ENCODE assay signal across 10 cellular contexts in genomic region chr10:72298774-72299519, GRCh38. TPM values are rescaled to one million over a fixed set of nuclear protein-coding genes. Genes with fewer than 3 reads are reported as not detected.
DNase-seq lines count a peak whose midpoint lies in the region; TF ChIP-seq lines count a peak whose summit lies in the region.
"Had no signal": no experiment of that assay in that cellular context is flagged by ENCODE, and none has a peak within 500 bp of the region (broad histone marks: within the 10 kb centered on the region; RNA-seq: fewer than 3 reads in every experiment).

No MANE protein-coding gene starts in this region.

- peak overlapping the region; percentile 82 for H3K9ac ChIP-seq in mucosa of stomach (ENCODE audit: low read length)

- peaks cover 0 to 12% of the 10 kb centered on the region in 2 donors for H3K4me1 ChIP-seq in ascending aorta
- peaks cover 13% of the 10 kb centered on the region for H3K4me1 ChIP-seq in mucosa of stomach (ENCODE audit: control insufficient read depth, insufficient read depth, low read length)
- H3K4me1 ChIP-seq in thyroid gland = peaks cover 12 to 19% of the 10 kb centered on the region in 2 donors

- intact Hi-C loops in ascending aorta (cut with DNase I) = loop anchor here (1.0 to 2.0 kb wide), 2 partner anchors 20 to 50 kb away; no protein-coding TSS in a partner anchor
- intact Hi-C loops in thyroid gland (cut with DNase I) = no loop called here

- H3K27ac ChIP-seq in ascending aorta = peak overlapping the region; percentile 89 to 92
- peak overlapping the region; percentile 81 to 95 (median 94) for H3K27ac ChIP-seq in thyroid gland

- no peak overlapping the region for H3K4me3 ChIP-seq in ascending aorta
- no peak overlapping the region for H3K4me3 ChIP-seq in mucosa of stomach (ENCODE audit: low read length)
- H3K4me3 ChIP-seq in thyroid gland (replicated peaks in 1 of 3) = no peak overlapping the region
- H3K4me3 ChIP-seq: colonic mucosa had no signal

- H3K36me3 ChIP-seq in ascending aorta = no peaks in the 10 kb centered on the region
- no peaks in the 10 kb centered on the region for H3K36me3 ChIP-seq in mucosa of stomach (ENCODE audit: control insufficient read depth, insufficient read depth, low read length)
- H3K36me3 ChIP-seq in thyroid gland = no peaks in the 10 kb centered on the region
- H3K36me3 ChIP-seq: colonic mucosa had no signal

- DNase-seq in activated CD8-positive, alpha-beta memory T cell treated with anti-CD3 and anti-CD28 coated beads, Interleukin-2, amount 50 U/mL, for 48 hours = peak; percentile 68
- no peak for DNase-seq in activated CD8-positive, alpha-beta memory T cell treated with anti-CD3 and anti-CD28 coated beads, Interleukin-2, amount 50 U/mL, for 4 hours
- DNase-seq in ascending aorta (ENCODE audit: low spot score in 2 of 2) (no peak), thyroid gland (no peak), NCI-H1092 (lab: John Stamatoyannopoulos, UW) (no peak), DMS153 treated with DMSO at 0.1 percent for 48 hours (lab: John Stamatoyannopoulos, UW; ENCODE audit: unreplicated experiment) (no peak), GM13977 (ENCODE audit: low spot score) (no peak)
- DNase-seq: NCI-H2171 treated with DMSO at 0.1 percent for 48 hours had no signal

- no peak for TF ChIP-seq POLR2A in thyroid gland (IDR thresholded peaks at IDR 0.05)

- in situ Hi-C loops in GM13977 (cut with MboI; ENCODE audit: low pct_unique_long_range_greater_than_20kb, low sequenced_read_pairs, unreplicated experiment) = no loop called here

- WGBS in thyroid gland, 2 donors = 95 to 97% methylated on average over 11 to 13 of the region's 13 CpGs

- H3K9me3 ChIP-seq in ascending aorta = no peaks in the 10 kb centered on the region
- H3K9me3 ChIP-seq in mucosa of stomach (ENCODE audit: control insufficient read depth, low read length) = no peaks in the 10 kb centered on the region
- H3K9me3 ChIP-seq in thyroid gland = no peaks in the 10 kb centered on the region
- H3K9me3 ChIP-seq: colonic mucosa had no signal

- H3K27me3 ChIP-seq in ascending aorta (no peaks in the 10 kb centered on the region), mucosa of stomach (ENCODE audit: control insufficient read depth, insufficient read depth, low read length) (no peaks in the 10 kb centered on the region), thyroid gland (no peaks in the 10 kb centered on the region)
- H3K27me3 ChIP-seq: colonic mucosa had no signal

- TF ChIP-seq CTCF in ascending aorta (IDR thresholded peaks at IDR 0.05) (no peak), thyroid gland (IDR thresholded peaks at IDR 0.05) (no peak), GM13977 (IDR thresholded peaks at IDR 0.05; ENCODE audit: extremely low read depth, insufficient read depth, missing control alignments) (no peak)

RNA-seq across cellular contexts. Expression of gene DDIT4, which starts 25.2 kb away (rescaled TPM):
- total RNA-seq in ascending aorta (394 TPM), thyroid gland (100 to 1,000 TPM in 3 of 4 donors, 10 to 100 TPM in 1; 93.0 to 309 (median 134) TPM)

RNA-seq across cellular contexts. Expression of gene DNAJB12, which starts 55.8 kb away (rescaled TPM):
- total RNA-seq in ascending aorta (46.1 TPM), thyroid gland (10 to 100 TPM; 31.6 to 49.7 (median 44.1) TPM)
